ENCODE assay signal across 13 cellular contexts in the genomic region with DNA sequence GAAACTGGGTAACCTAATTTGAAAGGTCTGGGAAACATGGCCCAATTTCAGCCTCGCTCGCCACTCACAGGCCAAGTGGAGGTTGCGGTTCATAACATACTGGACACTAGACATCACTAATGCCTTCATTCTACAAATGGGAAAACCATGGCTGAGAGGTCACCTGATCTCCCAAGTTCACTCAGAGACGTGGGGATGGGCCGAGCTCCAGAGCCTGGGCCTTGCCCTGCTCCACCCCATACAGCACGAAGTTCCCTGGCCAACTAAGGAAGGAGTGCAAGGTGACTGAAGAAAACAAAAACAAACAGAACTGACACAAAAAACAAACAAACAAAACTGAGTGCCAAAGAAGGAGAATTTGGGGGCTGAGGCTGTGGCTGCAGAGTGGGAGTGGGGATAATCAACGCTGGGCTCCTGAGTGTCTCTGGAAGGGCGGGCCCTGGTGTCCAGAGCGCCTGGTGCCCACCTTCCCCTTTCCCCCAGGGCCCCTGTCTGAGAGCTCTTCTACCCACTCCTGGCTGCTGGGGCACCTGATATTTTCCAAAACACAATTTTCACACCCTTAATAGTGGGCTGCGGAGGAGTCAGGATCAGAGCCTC. TPM values are rescaled to one million over a fixed set of nuclear protein-coding genes. Genes with fewer than 3 reads are reported as not detected.
DNase-seq lines count a peak whose midpoint lies in the region; ATAC-seq and TF ChIP-seq lines count a peak whose summit lies in the region.
"Had no signal": no experiment of that assay in that cellular context is flagged by ENCODE, and none has a peak within 500 bp of the region (broad histone marks: within the 10 kb centered on the region; RNA-seq: fewer than 3 reads in every experiment).

No MANE protein-coding gene starts in this region.

- in situ Hi-C loops in transverse colon (cut with MboI; ENCODE audit: low pct_ligation_motif_present in 1 of 4, low pct_unique_long_range_greater_than_20kb in 1 of 4, low sequenced_read_pairs in 3 of 4), result no loop called here

- H3K27ac ChIP-seq in heart left ventricle (peak overlapping the region in 10 of 12 donors; percentile 25 to 88 (median 68)), dorsolateral prefrontal cortex (peak overlapping the region in 38 of 59 donors; percentile 3 to 87 (median 58)), transverse colon (peak overlapping the region; percentile 75 to 89 (median 84)), lower lobe of right lung (no peak overlapping the region)
- no peak overlapping the region for H3K27ac ChIP-seq in naive thymus-derived CD4-positive, alpha-beta T cell (ENCODE audit: low read depth, low read length)
- H3K27ac ChIP-seq: RWPE1 had no signal

- H3K4me3 Mint-ChIP-seq in naive thymus-derived CD4-positive, alpha-beta T cell, result peak overlapping the region in 3 of 10 donors; percentile 9 to 57 (median 30)
- H3K4me3 Mint-ChIP-seq: IgD-negative memory B cell had no signal

- peak overlapping the region in 7 of 9 donors; percentile 67 to 91 (median 81) for H3K27ac Mint-ChIP-seq in naive thymus-derived CD4-positive, alpha-beta T cell
- H3K27ac Mint-ChIP-seq: IgD-negative memory B cell had no signal

- CTCF ChIA-PET in naive thymus-derived CD4-positive, alpha-beta T cell (lab: Charles Lee), result interaction anchor here (0.7 to 1.4 kb wide), 5 partner anchors 10 to 436 kb away, joined by 3 to 6 read pairs (median 3); partner anchors contain the start of gene ADA2

- H3K27me3 ChIP-seq in heart left ventricle (peaks cover 0 to 7% (median 0%) of the 10 kb centered on the region in 9 donors), dorsolateral prefrontal cortex (peaks cover 0 to 5% (median 0%) of the 10 kb centered on the region in 45 donors), transverse colon (no peaks in the 10 kb centered on the region), MG63 (no peaks in the 10 kb centered on the region), lower lobe of right lung (ENCODE audit: low read depth) (no peaks in the 10 kb centered on the region)
- no peaks in the 10 kb centered on the region for H3K27me3 ChIP-seq in naive thymus-derived CD4-positive, alpha-beta T cell (ENCODE audit: control insufficient read depth in 2 of 2, insufficient read depth in 2 of 2, low read length in 2 of 2)

- H3K36me3 ChIP-seq in heart left ventricle (no peaks in the 10 kb centered on the region), transverse colon (no peaks in the 10 kb centered on the region), MG63 (no peaks in the 10 kb centered on the region), lower lobe of right lung (no peaks in the 10 kb centered on the region)
- no peaks in the 10 kb centered on the region for H3K36me3 ChIP-seq in naive thymus-derived CD4-positive, alpha-beta T cell (ENCODE audit: control insufficient read depth in 2 of 3, insufficient read depth in 3 of 3, low read length in 3 of 3)

- TF ChIP-seq CTCF in heart left ventricle (IDR thresholded peaks at IDR 0.05), result no peak
- TF ChIP-seq CTCF in dorsolateral prefrontal cortex (IDR thresholded peaks at IDR 0.05 in 54 of 56, conservative IDR thresholded peaks at IDR 0.05 in 2 of 56; ENCODE audit: low read depth in 1 of 56, partially characterized antibody in 56 of 56), result no peak
- TF ChIP-seq CTCF in transverse colon (IDR thresholded peaks at IDR 0.05), result no peak
- TF ChIP-seq CTCF in lower lobe of right lung (IDR thresholded peaks at IDR 0.05), result no peak

- H3K4me1 ChIP-seq in heart left ventricle (peaks cover 0 to 29% (median 3%) of the 10 kb centered on the region in 12 donors), transverse colon (peaks cover 0 to 48% (median 29%) of the 10 kb centered on the region in 4 donors), lower lobe of right lung (no peaks in the 10 kb centered on the region)
- H3K4me1 ChIP-seq in naive thymus-derived CD4-positive, alpha-beta T cell (ENCODE audit: control insufficient read depth in 2 of 2, insufficient read depth in 2 of 2, low read length in 2 of 2), result peaks cover 0 to 11% of the 10 kb centered on the region in 2 donors

- no peaks in the 10 kb centered on the region for H3K27me3 Mint-ChIP-seq in naive thymus-derived CD4-positive, alpha-beta T cell

- intact Hi-C loops in heart left ventricle (cut with DNase I) (no loop called here), left ventricle myocardium superior (cut with micrococcal nuclease) (no loop called here), dorsolateral prefrontal cortex (cut with DNase I) (no loop called here), transverse colon (cut with DNase I; ENCODE audit: low total_unique reads) (no loop called here), lower lobe of right lung (cut with DNase I) (no loop called here)
- intact Hi-C loops in naive thymus-derived CD4-positive, alpha-beta T cell (cut with micrococcal nuclease), result loop anchor here (2.0 to 5.0 kb wide), 3 partner anchors 15 to 102 kb away; partner anchors contain the start of gene CECR2 (in 1 of the 2)

- 81 to 88% (median 82%) methylated on average over 10 of the region's 10 CpGs for WGBS in heart left ventricle, 4 donors
- 20 to 69% methylated on average over 1 to 10 of the region's 10 CpGs for WGBS in transverse colon (ENCODE audit: low coverage in 1 of 2), 2 donors

- H3K4me1 Mint-ChIP-seq in naive thymus-derived CD4-positive, alpha-beta T cell, result peaks cover 0 to 46% (median 29%) of the 10 kb centered on the region in 7 donors

- DNase-seq in heart left ventricle (no peak), left ventricle myocardium superior (no peak), dorsolateral prefrontal cortex (no peak), transverse colon (peak; percentile 64), NCI-H774 (lab: John Stamatoyannopoulos, UW) (no peak), MG63 (no peak), lower lobe of right lung (no peak)
- no peak for DNase-seq in naive thymus-derived CD4-positive, alpha-beta T cell
- DNase-seq: activated CD4-positive, alpha-beta T cell treated with anti-CD3 and anti-CD28 coated beads, Interleukin-2, amount 50 U/mL, for 48 hours had no signal

- POLR2A ChIA-PET in naive thymus-derived CD4-positive, alpha-beta T cell (lab: Charles Lee), result interaction anchor here (1.0 to 3.5 kb wide), 3 partner anchors 9 to 179 kb away, joined by 3 to 17 read pairs (median 13); partner anchors contain the start of gene ADA2

- no peak for TF ChIP-seq POLR2A in heart left ventricle (IDR thresholded peaks at IDR 0.05)
- TF ChIP-seq POLR2A in transverse colon (IDR thresholded peaks at IDR 0.05), result no peak

- no peak for ATAC-seq in heart left ventricle
- no peak for ATAC-seq in left ventricle myocardium superior
- no peak for ATAC-seq in naive thymus-derived CD4-positive, alpha-beta T cell
- no peak for ATAC-seq in lower lobe of right lung

- H3K36me3 Mint-ChIP-seq in naive thymus-derived CD4-positive, alpha-beta T cell, result no peaks in the 10 kb centered on the region
- H3K36me3 Mint-ChIP-seq: IgD-negative memory B cell had no signal

- H3K9me3 ChIP-seq in heart left ventricle (no peaks in the 10 kb centered on the region), transverse colon (no peaks in the 10 kb centered on the region), MG63 (no peaks in the 10 kb centered on the region), lower lobe of right lung (no peaks in the 10 kb centered on the region)
- no peaks in the 10 kb centered on the region for H3K9me3 ChIP-seq in naive thymus-derived CD4-positive, alpha-beta T cell (ENCODE audit: control insufficient read depth in 2 of 3, low read length in 3 of 3)

- no peaks in the 10 kb centered on the region for H3K9me3 Mint-ChIP-seq in naive thymus-derived CD4-positive, alpha-beta T cell
- H3K9me3 Mint-ChIP-seq: IgD-negative memory B cell had no signal

- TF ChIP-seq EP300 in transverse colon (IDR thresholded peaks at IDR 0.05; ENCODE audit: low read depth), result no peak

- H3K4me3 ChIP-seq in heart left ventricle (no peak overlapping the region), dorsolateral prefrontal cortex (no peak overlapping the region), transverse colon (peak overlapping the region in 1 of 4 donors; percentile 18), MG63 (no peak overlapping the region), lower lobe of right lung (no peak overlapping the region)
- H3K4me3 ChIP-seq in naive thymus-derived CD4-positive, alpha-beta T cell (ENCODE audit: low read length), result no peak overlapping the region
- H3K4me3 ChIP-seq: lung had no signal

RNA-seq across cellular contexts. Expression of gene ADA2, which starts 46.5 kb away (rescaled TPM):
- 100 to 1,000 TPM in 2 of 9 donors, 10 to 100 TPM in 6, 1 to 10 TPM in 1; 6.7 to 108 (median 54.2) TPM for total RNA-seq in heart left ventricle
- 10 to 100 TPM; 16.1 TPM for polyA plus RNA-seq in heart left ventricle
- 34.0 TPM for total RNA-seq in left ventricle myocardium superior
- 10 to 100 TPM in 94 of 120 experiments, 1 to 10 TPM in 26; 5.2 to 20.6 (median 12.1) TPM for total RNA-seq in dorsolateral prefrontal cortex
- 100 to 1,000 TPM in 4 of 5 experiments, 10 to 100 TPM in 1; 96.6 to 197 (median 144) TPM for total RNA-seq in naive thymus-derived CD4-positive, alpha-beta T cell
- polyA plus RNA-seq in naive thymus-derived CD4-positive, alpha-beta T cell, result 100 to 1,000 TPM in 1 of 2 donors, 10 to 100 TPM in 1; 94.8 to 105 TPM
- total RNA-seq in transverse colon, result 10 to 100 TPM in 2 of 4 donors, 1 to 10 TPM in 2; 1.4 to 28.4 (median 12.0) TPM
- not detected in 2 replicates for total RNA-seq in MG63 (2014; rRNA removed; shearing (Covaris generic); ENCODE audit: low replicate concordance)
- 110 TPM for total RNA-seq in lower lobe of right lung
- total RNA-seq: NCI-H460 had no signal

Comparison
In these comparisons a context has a peak if more than half of its experiments do, and no peak if none do; other contexts are left out.
1. H3K27ac ChIP-seq: peak in heart left ventricle (10 of 12), dorsolateral prefrontal cortex (38 of 59) and transverse colon (4 of 4); none in naive thymus-derived CD4-positive, alpha-beta T cell (single experiment) and lower lobe of right lung (single experiment).
2. intact Hi-C loops: an anchor here in naive thymus-derived CD4-positive, alpha-beta T cell (2.0 to 5.0 kb wide); none called in heart left ventricle, left ventricle myocardium superior, dorsolateral prefrontal cortex, transverse colon and lower lobe of right lung.